ENCODE assay signal across 8 cellular contexts in the genomic region with DNA sequence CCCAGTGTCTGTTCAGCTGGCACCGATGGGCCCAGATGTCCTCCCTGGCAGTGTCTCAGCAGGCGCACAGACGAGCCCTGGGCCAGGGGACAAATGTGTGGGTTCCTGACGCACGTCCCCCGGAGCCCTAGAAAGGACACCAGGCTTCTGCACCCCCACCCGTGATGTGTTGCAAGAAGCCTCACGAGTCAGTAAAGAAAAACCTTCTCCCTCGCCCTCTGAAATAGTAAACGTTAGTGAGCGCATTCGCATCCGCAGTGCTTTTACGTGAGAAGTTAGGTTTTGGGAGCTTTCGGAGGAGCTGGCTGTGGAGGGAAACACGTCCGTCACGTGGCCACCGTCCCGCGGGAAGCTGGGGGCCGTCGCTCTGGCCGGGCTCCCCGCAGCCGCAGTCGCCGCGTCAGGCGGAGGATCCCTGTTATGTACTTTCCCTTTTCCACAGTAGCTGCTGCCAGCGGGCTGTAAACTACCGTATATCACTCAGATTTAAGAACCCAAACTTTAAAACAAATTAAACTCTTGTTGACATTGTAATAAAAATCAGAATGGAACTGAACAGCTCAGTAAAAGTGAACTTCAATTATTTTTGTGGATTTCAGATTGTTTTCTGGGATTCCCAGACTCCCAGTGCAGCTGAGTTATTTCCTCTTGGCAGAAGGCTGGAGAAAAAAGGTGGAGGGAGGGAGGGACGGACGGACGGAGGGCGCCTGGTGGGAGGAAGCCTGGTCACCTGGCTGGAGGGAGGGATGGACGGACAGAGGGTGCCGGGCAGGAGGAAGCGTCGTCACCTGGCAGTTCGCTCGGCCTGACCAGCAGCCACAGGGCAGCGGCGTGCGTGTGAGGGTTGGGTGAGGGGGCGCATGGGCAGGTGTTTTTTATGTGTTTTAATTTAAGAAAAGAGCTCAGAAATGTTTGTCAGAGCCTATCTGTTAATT.
A peak's percentile ranks its signal among the peaks of the same experiment; 100 is the strongest.
DNase-seq lines count a peak whose midpoint lies in the region; ATAC-seq and TF ChIP-seq lines count a peak whose summit lies in the region.

No MANE protein-coding gene starts in this region.

- TF ChIP-seq CTCF in astrocyte of the cerebellum (IDR thresholded peaks at IDR 0.05; ENCODE audit: low read depth, low read length, missing control alignments): no peak

- peak overlapping the region; percentile 75 for H3K4me3 ChIP-seq in ACC112 (ENCODE audit: low read depth, low read length)
- peak overlapping the region; percentile 4 for H3K4me3 ChIP-seq in astrocyte of the cerebellum (ENCODE audit: low read depth, low read length)

- in situ Hi-C loops in astrocyte of the cerebellum (cut with HindIII; ENCODE audit: low sequenced_read_pairs): no loop called here

- no peaks in the 10 kb centered on the region for H3K27me3 ChIP-seq in ACC112 (ENCODE audit: insufficient read depth, low read length)

- peaks cover 8% of the 10 kb centered on the region for H3K4me1 ChIP-seq in ACC112 (ENCODE audit: control insufficient read depth, insufficient read depth, low read length, unreplicated experiment)

- H3K36me3 ChIP-seq in ACC112 (ENCODE audit: insufficient read depth, low read length): no peaks in the 10 kb centered on the region

- DNase-seq in astrocyte of the cerebellum (ENCODE audit: low read depth) (no peak), hypothalamus (lab: John Stamatoyannopoulos, UW) (peak in 48 of 51 donors; percentile 30 to 80 (median 62)), retina (peak; percentile 58), activated gamma-delta T cell treated with Interleukin-2 at 50 U/mL for 16 hours (no peak), DMS53 treated with DMSO at 0.1 percent for 48 hours (lab: John Stamatoyannopoulos, UW; ENCODE audit: unreplicated experiment) (no peak)

- H2AFZ ChIP-seq in ACC112 (ENCODE audit: low read length, unreplicated experiment): peak overlapping the region; percentile 89

- peak; percentile 16 for ATAC-seq in GM21723 (IDR thresholded peaks at IDR 0.05; ENCODE audit: unreplicated experiment)
- no peak for ATAC-seq in HG03196 (IDR thresholded peaks at IDR 0.05; ENCODE audit: unreplicated experiment)

- H3K79me2 ChIP-seq in ACC112 (ENCODE audit: control insufficient read depth, insufficient read depth, low read length, unreplicated experiment): no peaks in the 10 kb centered on the region

- H3K27ac ChIP-seq in ACC112 (ENCODE audit: low read depth, low read length): peak overlapping the region; percentile 36; the same call in 1 of the 2 replicates

Comparison
In these comparisons a context has a peak if more than half of its experiments do, and no peak if none do; other contexts are left out.
1. DNase-seq: peak in hypothalamus (48 of 51) and retina (single experiment); none in astrocyte of the cerebellum (single experiment), activated gamma-delta T cell treated with Interleukin-2 at 50 U/mL for 16 hours (single experiment) and DMS53 treated with DMSO at 0.1 percent for 48 hours (single experiment).